ENCODE assay signal across 8 cellular contexts in the genomic region with DNA sequence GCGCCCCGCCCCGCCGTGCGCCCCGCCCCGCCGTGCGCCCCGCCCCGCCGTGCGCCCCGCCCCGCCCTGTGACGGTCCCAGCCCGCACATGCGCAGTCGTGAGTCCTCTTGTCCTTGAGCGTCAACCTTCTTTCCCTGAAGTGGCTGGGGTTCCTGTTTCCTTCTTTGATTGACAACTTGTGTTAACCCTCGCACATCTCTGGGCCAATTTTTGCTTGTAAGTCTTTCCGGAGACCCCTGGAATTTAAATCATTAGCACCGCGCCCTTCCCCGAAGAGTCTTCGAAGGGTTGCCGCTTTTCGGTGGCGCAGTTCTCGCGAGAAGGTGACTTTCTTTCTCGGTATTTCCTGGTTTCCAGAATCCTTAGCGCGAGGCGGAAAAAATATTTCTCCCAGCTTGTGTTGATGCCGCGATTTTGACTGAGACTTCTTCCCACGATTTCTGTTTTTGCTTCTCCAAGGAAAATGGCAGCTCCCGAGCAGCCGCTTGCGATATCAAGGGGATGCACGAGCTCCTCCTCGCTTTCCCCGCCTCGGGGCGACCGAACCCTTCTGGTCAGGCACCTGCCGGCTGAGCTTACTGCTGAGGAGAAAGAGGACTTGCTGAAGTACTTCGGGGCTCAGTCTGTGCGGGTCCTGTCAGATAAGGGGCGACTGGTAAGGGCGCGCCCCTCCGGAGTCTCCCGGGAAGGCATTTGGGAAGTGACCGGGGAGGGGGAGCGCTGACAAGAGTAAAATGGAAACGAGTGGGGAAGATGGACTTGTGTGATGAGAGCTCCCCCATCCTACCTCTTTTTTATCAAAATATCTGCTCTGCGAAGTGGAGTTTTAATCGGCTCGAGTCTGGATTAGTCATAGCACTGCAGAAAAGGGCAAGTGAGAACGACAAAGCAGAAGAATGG. TPM values are rescaled to one million over a fixed set of nuclear protein-coding genes. Genes with fewer than 3 reads are reported as not detected.
DNase-seq lines count a peak whose midpoint lies in the region; ATAC-seq, FAIRE-seq and TF ChIP-seq lines count a peak whose summit lies in the region.

A gene with protein sequence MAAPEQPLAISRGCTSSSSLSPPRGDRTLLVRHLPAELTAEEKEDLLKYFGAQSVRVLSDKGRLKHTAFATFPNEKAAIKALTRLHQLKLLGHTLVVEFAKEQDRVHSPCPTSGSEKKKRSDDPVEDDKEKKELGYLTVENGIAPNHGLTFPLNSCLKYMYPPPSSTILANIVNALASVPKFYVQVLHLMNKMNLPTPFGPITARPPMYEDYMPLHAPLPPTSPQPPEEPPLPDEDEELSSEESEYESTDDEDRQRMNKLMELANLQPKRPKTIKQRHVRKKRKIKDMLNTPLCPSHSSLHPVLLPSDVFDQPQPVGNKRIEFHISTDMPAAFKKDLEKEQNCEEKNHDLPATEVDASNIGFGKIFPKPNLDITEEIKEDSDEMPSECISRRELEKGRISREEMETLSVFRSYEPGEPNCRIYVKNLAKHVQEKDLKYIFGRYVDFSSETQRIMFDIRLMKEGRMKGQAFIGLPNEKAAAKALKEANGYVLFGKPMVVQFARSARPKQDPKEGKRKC (plus strand): TSS at position 93 of the 901 bp plus-strand sequence. CDS start 372 bp downstream, at position 465.

- DNase-seq in GM12892 (ENCODE audit: insufficient read length), result peak; percentile 31
- DNase-seq in NCI-H146 (lab: John Stamatoyannopoulos, UW), result peak; percentile 91
- peak; percentile 73 to 88 (median 85) for DNase-seq in T-helper 1 cell
- peak; percentile 88 for DNase-seq in amniotic epithelial cell (ENCODE audit: low read depth)
- peak; percentile 88 for DNase-seq in left ventricle myocardium inferior
- peak; percentile 73 for DNase-seq in progenitor cell of endocrine pancreas (ENCODE audit: low spot score, unreplicated experiment)
- peak; percentile 92 for DNase-seq in ureter (ENCODE audit: low spot score)

- H3K27ac ChIP-seq in left ventricle myocardium inferior (replicated peaks), result peak within 1 kb of the TSS; percentile 96

- peaks cover 2% of the 10 kb centered on the region for H3K9me3 Mint-ChIP-seq in progenitor cell of endocrine pancreas (ENCODE audit: low read depth)

- peaks cover 8% of the 10 kb centered on the region for H3K36me3 Mint-ChIP-seq in progenitor cell of endocrine pancreas (ENCODE audit: insufficient read depth)

- H3K4me1 Mint-ChIP-seq in progenitor cell of endocrine pancreas (ENCODE audit: low read depth), result peaks cover 12% of the 10 kb centered on the region

- H3K36me3 ChIP-seq in left ventricle myocardium inferior, result peaks cover 3% of the 10 kb centered on the region

- H3K9me3 ChIP-seq in left ventricle myocardium inferior (replicated peaks), result no peaks in the 10 kb centered on the region

- TF ChIP-seq POLR2A in GM12892 (IDR thresholded peaks at IDR 0.05; ENCODE audit: low read depth, low read length), result peak; percentile 63; the same call in 1 of the 2 replicates

- TF ChIP-seq CTCF in left ventricle myocardium inferior (IDR thresholded peaks at IDR 0.05; ENCODE audit: borderline replicate concordance) (no peak), progenitor cell of endocrine pancreas (IDR thresholded peaks at IDR 0.05; ENCODE audit: unreplicated experiment) (peak; percentile 19)

- peaks cover 7% of the 10 kb centered on the region for H3K27me3 Mint-ChIP-seq in progenitor cell of endocrine pancreas

- peak; percentile 94 for FAIRE-seq in GM12892 (lab: Jason Lieb, UNC)

- H3K4me3 Mint-ChIP-seq in progenitor cell of endocrine pancreas (ENCODE audit: low read depth), result peak within 1 kb of the TSS; percentile 99

- peak within 1 kb of the TSS; percentile 100 for H3K27ac Mint-ChIP-seq in progenitor cell of endocrine pancreas

- no peaks in the 10 kb centered on the region for H3K27me3 ChIP-seq in left ventricle myocardium inferior (ENCODE audit: low read depth)

- H3K4me1 ChIP-seq in left ventricle myocardium inferior, result peaks cover 49% of the 10 kb centered on the region

- H3K4me3 ChIP-seq in left ventricle myocardium inferior, result peak within 1 kb of the TSS; percentile 96

- ATAC-seq in HG02852 (IDR thresholded peaks at IDR 0.05; ENCODE audit: unreplicated experiment), result peak; percentile 81

- intact Hi-C loops in left ventricle myocardium inferior (cut with micrococcal nuclease), result no loop called here

RNA-seq across cellular contexts. Expression of the gene that starts here (rescaled TPM):
- 29.2 TPM for polyA plus RNA-seq in GM12892 (2012; ENCODE audit: missing spikeins)
- total RNA-seq in left ventricle myocardium inferior (21.3 TPM), progenitor cell of endocrine pancreas (24.6 TPM in 2 replicates), ureter (54.0 TPM)

Comparison
In these comparisons a context has a peak if more than half of its experiments do, and no peak if none do; other contexts are left out.
1. Peak in every context shown above with its lines: DNase-seq, ATAC-seq, H3K4me3 ChIP-seq and H3K27ac ChIP-seq.
2. DNase-seq: peak in every context shown above with its lines; median percentile 92 in ureter; 91 in NCI-H146; 88 in amniotic epithelial cell; 88 in left ventricle myocardium inferior; 85 in T-helper 1 cell; 73 in progenitor cell of endocrine pancreas; 31 in GM12892.